34 cellular contexts compared by ENCODE assay signal in genomic region chr5:145084834-145085233, GRCh38.
"Had no signal": no experiment of that assay in that cellular context is flagged by ENCODE, and none has a peak within 500 bp of the region (broad histone marks: within the 10 kb centered on the region; RNA-seq: fewer than 3 reads in every experiment).

No MANE protein-coding gene starts in this region.

- H3K4me3 ChIP-seq: adrenal gland, ascending aorta, body of pancreas, breast epithelium, cardiac muscle cell had no signal

- FAIRE-seq: astrocyte, bronchial epithelial cell had no signal

- DNase-seq: activated effector memory CD4-positive, alpha-beta T cell treated with anti-CD3 and anti-CD28 coated beads, Interleukin-2, amount 50 U/mL, for 16 hours; activated effector memory CD4-positive, alpha-beta T cell treated with Interleukin-2 at 50 U/mL for 16 hours; activated gamma-delta T cell; activated gamma-delta T cell treated with Interleukin-2 at 50 U/mL for 16 hours; activated naive CD4-positive, alpha-beta T cell; activated naive CD4-positive, alpha-beta T cell treated with anti-CD3 and anti-CD28 coated beads for 36 hours; activated naive CD4-positive, alpha-beta T cell treated with anti-CD3 and anti-CD28 coated beads, Interleukin-2, amount 10 ng/mL, durations not matched to agents 7 days and 5 days; activated naive CD4-positive, alpha-beta T cell treated with anti-CD3 and anti-CD28 coated beads, Interleukin-2, amount 50 U/mL, for 16 hours; activated naive CD4-positive, alpha-beta T cell treated with Interleukin-2 at 50 U/mL for 16 hours; activated naive CD8-positive, alpha-beta T cell treated with anti-CD3 and anti-CD28 coated beads for 36 hours; activated naive CD8-positive, alpha-beta T cell treated with anti-CD3 and anti-CD28 coated beads, Interleukin-2, amount 10 ng/mL, durations not matched to agents 7 days and 5 days; activated naive CD8-positive, alpha-beta T cell treated with anti-CD3 and anti-CD28 coated beads, Interleukin-2, amount 50 U/mL, for 24 hours; activated T-cell treated with anti-CD3 and anti-CD28 coated beads, Interleukin-2, amount 50 U/mL, for 1 hour; activated T-cell treated with anti-CD3 and anti-CD28 coated beads, Interleukin-2, amount 50 U/mL, for 24 hours; activated T-cell treated with anti-CD3 and anti-CD28 coated beads, Interleukin-2, amount 50 U/mL, for 4 hours; activated T-cell treated with anti-CD3 and anti-CD28 coated beads, Interleukin-2, amount 50 U/mL, for 48 hours; activated T-cell treated with anti-CD3 and anti-CD28 coated beads, Interleukin-2, amount 50 U/mL, for 72 hours; adrenal gland; amniotic stem cell; amygdala; anterior cingulate cortex; aorta; body of pancreas; brain microvascular endothelial cell; caudate nucleus; central memory CD4-positive, alpha-beta T cell; cerebellar nuclear complex had no signal

- H3K27me3 ChIP-seq: adrenal gland, ascending aorta, body of pancreas, brain microvascular endothelial cell, breast epithelium, cardiac muscle cell had no signal

- H3K27ac ChIP-seq: adrenal gland, ascending aorta, body of pancreas, brain microvascular endothelial cell, breast epithelium, cardiac muscle cell had no signal

- ATAC-seq: activated naive CD4-positive, alpha-beta T cell treated with anti-CD3 and anti-CD28 coated beads, Interleukin-2, amount 50 U/mL, for 72 hours; activated naive CD8-positive, alpha-beta T cell treated with anti-CD3 and anti-CD28 coated beads, Interleukin-2, amount 50 U/mL, for 24 hours; activated T-cell treated with anti-CD3 and anti-CD28 coated beads, Interleukin-2, amount 50 U/mL, for 4 hours; activated T-cell treated with anti-CD3 and anti-CD28 coated beads, Interleukin-2, amount 50 U/mL, for 72 hours; activated T-helper 17 cell treated with anti-CD3 and anti-CD28 coated beads, Interleukin-2, amount 50 U/mL, for 72 hours; body of pancreas had no signal

- H3K4me1 ChIP-seq: adrenal gland, ascending aorta, body of pancreas, breast epithelium had no signal

- H3K9me3 ChIP-seq: adrenal gland, ascending aorta, body of pancreas, breast epithelium had no signal

- H3K36me3 ChIP-seq: adrenal gland, ascending aorta, brain microvascular endothelial cell, breast epithelium, cardiac muscle cell had no signal
